Comparison of ENCODE assay signal across 8 cellular contexts in genomic region chr5:130871346-130872086, GRCh38.
DNase-seq lines count a peak whose midpoint lies in the region; ATAC-seq, FAIRE-seq and TF ChIP-seq lines count a peak whose summit lies in the region.

No MANE protein-coding gene starts in this region.

- WGBS in right lobe of liver (ENCODE audit: insufficient coverage, low coverage, low lambda C conversion rate, missing lambda C conversion rate): 31% methylated on average over 7 of the region's 7 CpGs

- H3K36me3 ChIP-seq in SJCRH30: no peaks in the 10 kb centered on the region
- H3K36me3 ChIP-seq in brain microvascular endothelial cell (replicated peaks): no peaks in the 10 kb centered on the region
- H3K36me3 ChIP-seq in right lobe of liver: no peaks in the 10 kb centered on the region

- H3K27me3 ChIP-seq in SJCRH30 (no peaks in the 10 kb centered on the region), brain microvascular endothelial cell (replicated peaks) (no peaks in the 10 kb centered on the region), right lobe of liver (no peaks in the 10 kb centered on the region)

- no peak overlapping the region for H3K27ac ChIP-seq in SJCRH30
- no peak overlapping the region for H3K27ac ChIP-seq in brain microvascular endothelial cell
- no peak overlapping the region for H3K27ac ChIP-seq in right lobe of liver

- in situ Hi-C loops in brain microvascular endothelial cell (cut with HindIII; ENCODE audit: low pct_ligation_motif_present, low sequenced_read_pairs): no loop called here

- ATAC-seq in GM18868 (IDR thresholded peaks at IDR 0.05; ENCODE audit: unreplicated experiment): peak; percentile 93
- ATAC-seq in HG03159 (IDR thresholded peaks at IDR 0.05; ENCODE audit: unreplicated experiment): peak; percentile 88
- peak; percentile 71 to 76 (median 74) for ATAC-seq in right lobe of liver

- H3K9me3 ChIP-seq in SJCRH30 (replicated peaks): no peaks in the 10 kb centered on the region
- H3K9me3 ChIP-seq in right lobe of liver: no peaks in the 10 kb centered on the region

- H3K4me1 ChIP-seq in SJCRH30 (no peaks in the 10 kb centered on the region), right lobe of liver (no peaks in the 10 kb centered on the region)

- DNase-seq in CD1c-positive myeloid dendritic cell (ENCODE audit: extremely low spot score): peak; percentile 56
- peak; percentile 6 to 59 for DNase-seq in SJCRH30
- DNase-seq in brain microvascular endothelial cell: peak; percentile 33
- DNase-seq in right lobe of liver: no peak
- DNase-seq in urothelium cell line (ENCODE audit: low spot score): peak; percentile 25
- no peak for DNase-seq in COLO668 (lab: John Stamatoyannopoulos, UW; ENCODE audit: unreplicated experiment)

- H3K4me3 ChIP-seq in SJCRH30 (no peak overlapping the region), brain microvascular endothelial cell (ENCODE audit: low read depth, low read length) (no peak overlapping the region), right lobe of liver (no peak overlapping the region)

- intact Hi-C loops in right lobe of liver (cut with DNase I): no loop called here

- no peak for TF ChIP-seq POLR2A in right lobe of liver (IDR thresholded peaks at IDR 0.05)

- TF ChIP-seq CTCF in brain microvascular endothelial cell (IDR thresholded peaks at IDR 0.05; ENCODE audit: low read depth, low read length, missing control alignments): peak; percentile 66
- TF ChIP-seq CTCF in right lobe of liver (IDR thresholded peaks at IDR 0.05): peak; percentile 62 to 67 (median 66)

- FAIRE-seq in urothelium cell line (lab: Jason Lieb, UNC): no peak

Comparison
In these comparisons a context has a peak if more than half of its experiments do, and no peak if none do; other contexts are left out.
1. DNase-seq: peak in CD1c-positive myeloid dendritic cell (single experiment), SJCRH30 (2 of 2), brain microvascular endothelial cell (single experiment) and urothelium cell line (single experiment); none in right lobe of liver (0 of 3) and COLO668 (single experiment).
2. Peak in every context shown above with its lines, with median percentiles within 50 percentile points of each other: ATAC-seq.